12 cellular contexts compared by ENCODE assay signal in genomic region chr11:86673055-86673843, GRCh38. TPM values are rescaled to one million over a fixed set of nuclear protein-coding genes. Genes with fewer than 3 reads are reported as not detected.
A peak's percentile ranks its signal among the peaks of the same experiment; 100 is the strongest.
DNase-seq lines count a peak whose midpoint lies in the region; ATAC-seq, FAIRE-seq and TF ChIP-seq lines count a peak whose summit lies in the region.
"Had no signal": no experiment of that assay in that cellular context is flagged by ENCODE, and none has a peak within 500 bp of the region (broad histone marks: within the 10 kb centered on the region; RNA-seq: fewer than 3 reads in every experiment).

No MANE protein-coding gene starts in this region.

- POLR2A ChIA-PET in T-cell (lab: Charles Lee), result no interaction called here

- H3K27me3 Mint-ChIP-seq in activated naive CD4-positive, alpha-beta T cell treated with anti-CD3 and anti-CD28 coated beads, Interleukin-2, amount 10 ng/mL, durations not matched to agents 7 days and 5 days, result peaks cover 39% of the 10 kb centered on the region
- H3K27me3 Mint-ChIP-seq in T-cell, result peaks cover 11 to 13% of the 10 kb centered on the region in 2 donors

- TF ChIP-seq CTCF in kidney (IDR thresholded peaks at IDR 0.05; ENCODE audit: borderline replicate concordance, extremely low read depth, insufficient read depth), result no peak

- H3K9me3 ChIP-seq in kidney (ENCODE audit: control insufficient read depth in 1 of 2, low read length in 2 of 2) (no peaks in the 10 kb centered on the region), subcutaneous abdominal adipose tissue (ENCODE audit: control insufficient read depth in 5 of 5, low read length in 5 of 5) (no peaks in the 10 kb centered on the region)
- H3K9me3 ChIP-seq: BLaER1 treated with 17β-estradiol and CSF1 and Interleukin-3, amounts not matched to agents 10 nM and 100 nM had no signal

- no peak overlapping the region for H3K27ac Mint-ChIP-seq in activated naive CD4-positive, alpha-beta T cell treated with anti-CD3 and anti-CD28 coated beads, Interleukin-2, amount 10 ng/mL, durations not matched to agents 7 days and 5 days
- H3K27ac Mint-ChIP-seq in T-cell, result no peak overlapping the region

- peak overlapping the region; percentile 17 for H3K4me3 Mint-ChIP-seq in activated naive CD4-positive, alpha-beta T cell treated with anti-CD3 and anti-CD28 coated beads, Interleukin-2, amount 10 ng/mL, durations not matched to agents 7 days and 5 days
- peak overlapping the region; percentile 59 to 82 (median 73) for H3K4me3 Mint-ChIP-seq in T-cell

- H3K9me3 Mint-ChIP-seq in activated naive CD4-positive, alpha-beta T cell treated with anti-CD3 and anti-CD28 coated beads, Interleukin-2, amount 10 ng/mL, durations not matched to agents 7 days and 5 days, result no peaks in the 10 kb centered on the region
- H3K9me3 Mint-ChIP-seq in T-cell, result no peaks in the 10 kb centered on the region

- peak overlapping the region; percentile 94 to 96 for H3K27ac ChIP-seq in kidney (ENCODE audit: low read depth in 2 of 2, low read length in 2 of 2)
- peak overlapping the region; percentile 95 for H3K27ac ChIP-seq in subcutaneous abdominal adipose tissue (ENCODE audit: low read depth, low read length)

- DNase-seq in activated naive CD4-positive, alpha-beta T cell treated with anti-CD3 and anti-CD28 coated beads, Interleukin-2, amount 10 ng/mL, durations not matched to agents 7 days and 5 days, result no peak
- no peak for DNase-seq in activated naive CD4-positive, alpha-beta T cell (lab: John Stamatoyannopoulos, UW)
- DNase-seq in T-cell (no peak), kidney (no peak), GM03348 (ENCODE audit: low spot score) (no peak), RKO (ENCODE audit: low spot score) (no peak)
- DNase-seq: central memory CD4-positive, alpha-beta T cell; foreskin melanocyte; NCI-H446 treated with DMSO at 0.1 percent for 48 hours had no signal

- no peak for FAIRE-seq in kidney (lab: Jason Lieb, UNC)

- H3K9ac ChIP-seq in kidney (ENCODE audit: low read length in 2 of 2) (peak overlapping the region in 1 of 2 donors; percentile 89), subcutaneous abdominal adipose tissue (ENCODE audit: low read length in 5 of 5) (peak overlapping the region in 1 of 5 donors; percentile 96)

- H3K4me3 ChIP-seq in kidney (ENCODE audit: low read length in 2 of 2) (peak overlapping the region in 1 of 2 donors; percentile 79), subcutaneous abdominal adipose tissue (ENCODE audit: low read depth in 1 of 5, low read length in 5 of 5) (peak overlapping the region in 1 of 5 donors; percentile 91)

- no peaks in the 10 kb centered on the region for H3K27me3 ChIP-seq in subcutaneous abdominal adipose tissue (ENCODE audit: control insufficient read depth in 5 of 5, insufficient read depth in 4 of 5, low read length in 5 of 5)

- CTCF ChIA-PET in activated naive CD4-positive, alpha-beta T cell treated with anti-CD3 and anti-CD28 coated beads, Interleukin-2, amount 10 ng/mL, durations not matched to agents 7 days and 5 days (lab: Charles Lee), result no interaction called here
- CTCF ChIA-PET in T-cell (lab: Charles Lee), result interaction anchor here in 1 of 2 donors (0.5 kb wide), 1 partner anchor 53 kb away, joined by 3 read pairs; no protein-coding TSS in a partner anchor

- H3K36me3 ChIP-seq in kidney (ENCODE audit: control insufficient read depth in 1 of 2, insufficient read depth in 2 of 2, low read length in 2 of 2), result no peaks in the 10 kb centered on the region
- peaks cover 0 to 3% (median 0%) of the 10 kb centered on the region in 5 donors for H3K36me3 ChIP-seq in subcutaneous abdominal adipose tissue (ENCODE audit: control insufficient read depth in 5 of 5, insufficient read depth in 5 of 5, low read length in 5 of 5)
- H3K36me3 ChIP-seq: BLaER1 treated with 17β-estradiol and CSF1 and Interleukin-3, amounts not matched to agents 10 nM and 100 nM had no signal

- no peaks in the 10 kb centered on the region for H3K36me3 Mint-ChIP-seq in activated naive CD4-positive, alpha-beta T cell treated with anti-CD3 and anti-CD28 coated beads, Interleukin-2, amount 10 ng/mL, durations not matched to agents 7 days and 5 days
- no peaks in the 10 kb centered on the region for H3K36me3 Mint-ChIP-seq in T-cell

- intact Hi-C loops in kidney (cut with DNase I), result no loop called here

- peaks cover 5 to 8% of the 10 kb centered on the region in 2 donors for H3K4me1 ChIP-seq in kidney (ENCODE audit: control insufficient read depth in 1 of 2, insufficient read depth in 1 of 2, low read depth in 1 of 2, low read length in 2 of 2)
- H3K4me1 ChIP-seq in subcutaneous abdominal adipose tissue (ENCODE audit: control insufficient read depth in 5 of 5, insufficient read depth in 5 of 5, low read length in 5 of 5), result peaks cover 2 to 41% (median 32%) of the 10 kb centered on the region in 5 donors

- peaks cover 4% of the 10 kb centered on the region for H3K4me1 Mint-ChIP-seq in activated naive CD4-positive, alpha-beta T cell treated with anti-CD3 and anti-CD28 coated beads, Interleukin-2, amount 10 ng/mL, durations not matched to agents 7 days and 5 days
- peaks cover 14 to 20% (median 18%) of the 10 kb centered on the region in 3 donors for H3K4me1 Mint-ChIP-seq in T-cell

- ATAC-seq in T-cell (replicated peaks in 1 of 4) (no peak), HG03097 (IDR thresholded peaks at IDR 0.05; ENCODE audit: low FRiP score, unreplicated experiment) (no peak)

RNA-seq across cellular contexts. Expression of gene ME3, which starts 0.8 kb away (rescaled TPM):
- total RNA-seq in T-cell, result 1 to 10 TPM; 2.2 to 5.0 (median 4.3) TPM
- 13.2 TPM for total RNA-seq in kidney
- polyA plus RNA-seq in kidney (ENCODE audit: insufficient read depth, low read depth, low replicate concordance), result 32.2 TPM
